Comparison of ENCODE assay signal across 1 cellular context in the genomic region with DNA sequence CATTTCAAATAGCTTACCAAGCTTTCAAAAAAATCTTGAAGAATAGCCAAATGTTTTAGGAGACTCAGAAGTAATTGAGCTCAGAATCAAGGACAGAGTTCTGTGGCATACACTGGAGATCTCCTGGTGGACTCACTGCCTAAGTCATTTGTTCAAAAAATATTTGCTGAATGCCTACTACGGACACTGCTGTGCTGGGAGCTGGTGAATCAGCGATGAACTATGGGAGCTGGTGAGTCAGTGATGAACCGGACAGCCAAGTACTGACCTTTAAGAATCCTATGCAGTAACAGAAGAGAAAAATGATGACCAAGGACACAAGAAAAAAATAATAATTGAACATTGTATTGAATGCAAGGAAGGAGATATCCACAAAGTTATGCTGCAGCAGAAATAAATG.
TF ChIP-seq lines count a peak whose summit lies in the region.

No MANE protein-coding gene starts in this region.

TF ChIP-seq in H1, 55 proteins besides CTCF, POLR2A, EP300 and RAD21:
- TF ChIP-seq JUND (IDR thresholded peaks at IDR 0.05; ENCODE audit: low read length) (no peak), SIN3A (conservative IDR thresholded peaks at IDR 0.05 in 1 of 2, IDR thresholded peaks at IDR 0.05 in 1 of 2; ENCODE audit: low read depth in 1 of 2, low read length in 2 of 2) (no peak), KDM5A (IDR thresholded peaks at IDR 0.05; ENCODE audit: low read length) (no peak), ASH2L (IDR thresholded peaks at IDR 0.05; ENCODE audit: low read length) (no peak), RXRA (IDR thresholded peaks at IDR 0.05; ENCODE audit: insufficient read depth, low read depth, low read length) (no peak), TBP (IDR thresholded peaks at IDR 0.05; ENCODE audit: low read depth, low read length) (no peak), SRF (IDR thresholded peaks at IDR 0.05; ENCODE audit: low read depth, low read length) (no peak), KDM4A (IDR thresholded peaks at IDR 0.05; ENCODE audit: low read depth, low read length, severe bottlenecking) (no peak), CREB1 (IDR thresholded peaks at IDR 0.05) (no peak), FOSL1 (IDR thresholded peaks at IDR 0.05; ENCODE audit: insufficient read depth, low read depth, low read length) (no peak), CBX8 (IDR thresholded peaks at IDR 0.05; ENCODE audit: borderline replicate concordance, low read depth, low read length) (no peak), TEAD4 (IDR thresholded peaks at IDR 0.05; ENCODE audit: low read depth, low read length) (no peak), PHF8 (conservative IDR thresholded peaks at IDR 0.05; ENCODE audit: low read depth, low read length) (no peak), RFX5 (IDR thresholded peaks at IDR 0.05; ENCODE audit: borderline replicate concordance, low read depth, low read length) (no peak), CEBPB (IDR thresholded peaks at IDR 0.05; ENCODE audit: low read depth, low read length) (no peak), CTBP2 (IDR thresholded peaks at IDR 0.05; ENCODE audit: borderline replicate concordance, insufficient read depth, insufficient read length, low read length) (no peak)
- TF ChIP-seq, protein P1, sequence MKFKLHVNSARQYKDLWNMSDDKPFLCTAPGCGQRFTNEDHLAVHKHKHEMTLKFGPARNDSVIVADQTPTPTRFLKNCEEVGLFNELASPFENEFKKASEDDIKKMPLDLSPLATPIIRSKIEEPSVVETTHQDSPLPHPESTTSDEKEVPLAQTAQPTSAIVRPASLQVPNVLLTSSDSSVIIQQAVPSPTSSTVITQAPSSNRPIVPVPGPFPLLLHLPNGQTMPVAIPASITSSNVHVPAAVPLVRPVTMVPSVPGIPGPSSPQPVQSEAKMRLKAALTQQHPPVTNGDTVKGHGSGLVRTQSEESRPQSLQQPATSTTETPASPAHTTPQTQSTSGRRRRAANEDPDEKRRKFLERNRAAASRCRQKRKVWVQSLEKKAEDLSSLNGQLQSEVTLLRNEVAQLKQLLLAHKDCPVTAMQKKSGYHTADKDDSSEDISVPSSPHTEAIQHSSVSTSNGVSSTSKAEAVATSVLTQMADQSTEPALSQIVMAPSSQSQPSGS (IDR thresholded peaks at IDR 0.05; ENCODE audit: low read length), result no peak
- TF ChIP-seq, protein P2, sequence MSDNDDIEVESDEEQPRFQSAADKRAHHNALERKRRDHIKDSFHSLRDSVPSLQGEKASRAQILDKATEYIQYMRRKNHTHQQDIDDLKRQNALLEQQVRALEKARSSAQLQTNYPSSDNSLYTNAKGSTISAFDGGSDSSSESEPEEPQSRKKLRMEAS (IDR thresholded peaks at IDR 0.05), result no peak
- TF ChIP-seq, protein P3, sequence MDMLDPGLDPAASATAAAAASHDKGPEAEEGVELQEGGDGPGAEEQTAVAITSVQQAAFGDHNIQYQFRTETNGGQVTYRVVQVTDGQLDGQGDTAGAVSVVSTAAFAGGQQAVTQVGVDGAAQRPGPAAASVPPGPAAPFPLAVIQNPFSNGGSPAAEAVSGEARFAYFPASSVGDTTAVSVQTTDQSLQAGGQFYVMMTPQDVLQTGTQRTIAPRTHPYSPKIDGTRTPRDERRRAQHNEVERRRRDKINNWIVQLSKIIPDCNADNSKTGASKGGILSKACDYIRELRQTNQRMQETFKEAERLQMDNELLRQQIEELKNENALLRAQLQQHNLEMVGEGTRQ (IDR thresholded peaks at IDR 0.05; ENCODE audit: low read length), result no peak
- TF ChIP-seq, protein P4, sequence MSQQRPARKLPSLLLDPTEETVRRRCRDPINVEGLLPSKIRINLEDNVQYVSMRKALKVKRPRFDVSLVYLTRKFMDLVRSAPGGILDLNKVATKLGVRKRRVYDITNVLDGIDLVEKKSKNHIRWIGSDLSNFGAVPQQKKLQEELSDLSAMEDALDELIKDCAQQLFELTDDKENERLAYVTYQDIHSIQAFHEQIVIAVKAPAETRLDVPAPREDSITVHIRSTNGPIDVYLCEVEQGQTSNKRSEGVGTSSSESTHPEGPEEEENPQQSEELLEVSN (IDR thresholded peaks at IDR 0.05), result no peak
